In genomic region chr15:42274693-42274971, GRCh38 we compare ENCODE assay signal across 8 cellular contexts. TPM values are rescaled to one million over a fixed set of nuclear protein-coding genes. Genes with fewer than 3 reads are reported as not detected.
DNase-seq lines count a peak whose midpoint lies in the region; ATAC-seq and TF ChIP-seq lines count a peak whose summit lies in the region.

No MANE protein-coding gene starts in this region.

- no peaks in the 10 kb centered on the region for H3K36me3 ChIP-seq in body of pancreas (replicated peaks in 1 of 2; ENCODE audit: insufficient read depth in 1 of 2, low read depth in 2 of 2)
- H3K36me3 ChIP-seq in mesendoderm (ENCODE audit: control insufficient read depth, insufficient read depth, low read length) = no peaks in the 10 kb centered on the region
- peaks cover 26% of the 10 kb centered on the region for H3K36me3 ChIP-seq in upper lobe of right lung

- peak overlapping the region; percentile 91 for H3K9ac ChIP-seq in mesendoderm (ENCODE audit: low read length)

- H3K27me3 ChIP-seq in body of pancreas = no peaks in the 10 kb centered on the region
- H3K27me3 ChIP-seq in mesendoderm (ENCODE audit: insufficient read depth, low read length, poor library complexity) = no peaks in the 10 kb centered on the region
- no peaks in the 10 kb centered on the region for H3K27me3 ChIP-seq in upper lobe of right lung

- H3K4me2 ChIP-seq in mesendoderm (ENCODE audit: low read length) = no peak overlapping the region

- in situ Hi-C loops in G401 (cut with HindIII; ENCODE audit: low sequenced_read_pairs) = no loop called here

- ATAC-seq in body of pancreas (no peak), upper lobe of right lung (no peak), GM18907 (IDR thresholded peaks at IDR 0.05; ENCODE audit: unreplicated experiment) (no peak), GM21723 (IDR thresholded peaks at IDR 0.05; ENCODE audit: unreplicated experiment) (no peak)

- H3K9me3 ChIP-seq in body of pancreas = no peaks in the 10 kb centered on the region
- H3K9me3 ChIP-seq in upper lobe of right lung = no peaks in the 10 kb centered on the region

- peak overlapping the region; percentile 95 for H3K4ac ChIP-seq in mesendoderm (ENCODE audit: low read depth, low read length)

- H3K4me1 Mint-ChIP-seq in activated naive CD4-positive, alpha-beta T cell treated with anti-CD3 and anti-CD28 coated beads, Interleukin-2, amount 10 ng/mL, durations not matched to agents 7 days and 5 days = peaks cover 56% of the 10 kb centered on the region

- peak overlapping the region; percentile 93 for H4K8ac ChIP-seq in mesendoderm (ENCODE audit: low read depth, low read length)

- H4K5ac ChIP-seq in mesendoderm (ENCODE audit: low read length) = no peak overlapping the region

- H3K27me3 Mint-ChIP-seq in activated naive CD4-positive, alpha-beta T cell treated with anti-CD3 and anti-CD28 coated beads, Interleukin-2, amount 10 ng/mL, durations not matched to agents 7 days and 5 days = no peaks in the 10 kb centered on the region

- no peak overlapping the region for H2BK5ac ChIP-seq in mesendoderm (ENCODE audit: low read length)

- H3K4me1 ChIP-seq in body of pancreas (peaks cover 43% of the 10 kb centered on the region), mesendoderm (ENCODE audit: control insufficient read depth, low read depth, low read length) (no peaks in the 10 kb centered on the region), upper lobe of right lung (peaks cover 41% of the 10 kb centered on the region)

- intact Hi-C loops in body of pancreas (cut with DNase I) (no loop called here), upper lobe of right lung (cut with DNase I) (no loop called here)

- TF ChIP-seq POLR2A in body of pancreas (IDR thresholded peaks at IDR 0.05) = no peak

- peak overlapping the region; percentile 94 for H3K27ac Mint-ChIP-seq in activated naive CD4-positive, alpha-beta T cell treated with anti-CD3 and anti-CD28 coated beads, Interleukin-2, amount 10 ng/mL, durations not matched to agents 7 days and 5 days

- no peak overlapping the region for H2BK120ac ChIP-seq in mesendoderm (ENCODE audit: low read depth, low read length)

- peaks cover 19% of the 10 kb centered on the region for H3K79me2 ChIP-seq in mesendoderm (ENCODE audit: control insufficient read depth, insufficient read depth, low read length)

- no peak for DNase-seq in activated naive CD4-positive, alpha-beta T cell treated with anti-CD3 and anti-CD28 coated beads, Interleukin-2, amount 10 ng/mL, durations not matched to agents 7 days and 5 days
- no peak for DNase-seq in activated naive CD4-positive, alpha-beta T cell treated with anti-CD3 and anti-CD28 coated beads, Interleukin-2, amount 50 U/mL, for 16 hours
- DNase-seq in body of pancreas = peak in 1 of 4 donors; percentile 11
- DNase-seq in mesendoderm = no peak
- no peak for DNase-seq in upper lobe of right lung
- DNase-seq in G401 (ENCODE audit: low spot score) = no peak

- peak overlapping the region; percentile 94 to 98 (median 96) for H3K27ac ChIP-seq in body of pancreas
- no peak overlapping the region for H3K27ac ChIP-seq in mesendoderm (ENCODE audit: low read depth, low read length)
- peak overlapping the region; percentile 97 for H3K27ac ChIP-seq in upper lobe of right lung

- H3K9me3 Mint-ChIP-seq in activated naive CD4-positive, alpha-beta T cell treated with anti-CD3 and anti-CD28 coated beads, Interleukin-2, amount 10 ng/mL, durations not matched to agents 7 days and 5 days = no peaks in the 10 kb centered on the region

- peak overlapping the region; percentile 99 for H3K4me3 Mint-ChIP-seq in activated naive CD4-positive, alpha-beta T cell treated with anti-CD3 and anti-CD28 coated beads, Interleukin-2, amount 10 ng/mL, durations not matched to agents 7 days and 5 days

- H3K23ac ChIP-seq in mesendoderm (ENCODE audit: low read length) = no peak overlapping the region

- no peak overlapping the region for H3K18ac ChIP-seq in mesendoderm (ENCODE audit: low read length)

- H3K4me3 ChIP-seq in body of pancreas = peak overlapping the region in 1 of 2 donors; percentile 44
- H3K4me3 ChIP-seq in mesendoderm (ENCODE audit: low read length) = no peak overlapping the region
- H3K4me3 ChIP-seq in upper lobe of right lung = peak overlapping the region; percentile 75

- 36 to 48% methylated on average over 7 of the region's 7 CpGs for WGBS in body of pancreas, 2 donors
- WGBS in mesendoderm (ENCODE audit: extremely low coverage, insufficient coverage, low lambda C conversion rate) = no CpG with 5 or more reads among the region's 7 CpGs

- H3K36me3 Mint-ChIP-seq in activated naive CD4-positive, alpha-beta T cell treated with anti-CD3 and anti-CD28 coated beads, Interleukin-2, amount 10 ng/mL, durations not matched to agents 7 days and 5 days = peaks cover 28% of the 10 kb centered on the region

- no peak overlapping the region for H2AK5ac ChIP-seq in mesendoderm (ENCODE audit: low read length)

- peak overlapping the region; percentile 91 for H3K56ac ChIP-seq in mesendoderm (ENCODE audit: low read length)

- no peaks in the 10 kb centered on the region for H3K79me1 ChIP-seq in mesendoderm (ENCODE audit: low read length)

- CTCF ChIA-PET in activated naive CD4-positive, alpha-beta T cell treated with anti-CD3 and anti-CD28 coated beads, Interleukin-2, amount 10 ng/mL, durations not matched to agents 7 days and 5 days (lab: Charles Lee) = interaction anchor here (0.6 kb wide), 1 partner anchor 66 kb away, joined by 3 read pairs; the partner anchor contains the start of gene VPS39

- no peak for TF ChIP-seq CTCF in body of pancreas (IDR thresholded peaks at IDR 0.05)
- no peak for TF ChIP-seq CTCF in upper lobe of right lung (IDR thresholded peaks at IDR 0.05)

- no peak overlapping the region for H2BK15ac ChIP-seq in mesendoderm (replicated peaks; ENCODE audit: low read depth)

RNA-seq across cellular contexts. Expression of gene TMEM87A, which starts 1.4 kb away (rescaled TPM):
- 10 to 100 TPM; 31.4 to 36.6 TPM for total RNA-seq in body of pancreas
- polyA plus RNA-seq in mesendoderm (2013, experiment 1 of 2) = 38.7 TPM
- 38.5 TPM for polyA plus RNA-seq in mesendoderm (2013, experiment 2 of 2)
- total RNA-seq in upper lobe of right lung = 129 TPM
- total RNA-seq in G401 (2014; rRNA removed; shearing (Covaris generic)) = 26.0 and 55.0 TPM in 2 replicates

RNA-seq across cellular contexts. Expression of gene GANC, which starts 1.6 kb away (rescaled TPM):
- total RNA-seq in body of pancreas = 10 to 100 TPM; 11.9 to 21.1 TPM
- polyA plus RNA-seq in mesendoderm (2013, experiment 1 of 2) = 8.0 TPM
- 7.7 TPM for polyA plus RNA-seq in mesendoderm (2013, experiment 2 of 2)
- total RNA-seq in upper lobe of right lung = 111 TPM
- total RNA-seq in G401 (2014; rRNA removed; shearing (Covaris generic)) = 4.0 and 6.0 TPM in 2 replicates
